Comparison of ENCODE assay signal across 8 cellular contexts in the genomic region with DNA sequence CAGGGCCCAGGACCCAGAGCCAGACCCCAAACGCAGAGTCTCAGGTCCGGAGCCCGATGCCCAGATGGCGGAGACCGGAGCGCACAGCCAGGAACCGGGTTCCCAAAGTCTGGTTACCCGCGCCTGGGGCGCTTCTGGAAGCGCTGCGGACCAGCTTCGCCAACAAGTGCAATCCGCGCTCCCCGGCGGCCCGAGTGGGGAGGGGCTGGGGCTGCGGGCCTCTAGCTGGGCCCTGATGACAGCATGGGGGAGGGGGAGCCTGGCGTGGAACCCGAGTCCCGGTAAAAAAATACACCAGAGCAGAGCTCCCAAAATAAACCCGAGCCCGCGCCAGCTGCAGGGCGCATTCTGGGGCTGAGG.
DNase-seq lines count a peak whose midpoint lies in the region; TF ChIP-seq lines count a peak whose summit lies in the region.

No MANE protein-coding gene starts in this region.

- no peaks in the 10 kb centered on the region for H3K36me3 Mint-ChIP-seq in nephron progenitor cell (ENCODE audit: low read depth)

- H2AFZ ChIP-seq in MM.1S (ENCODE audit: low read length), result peak overlapping the region; percentile 92

- peak overlapping the region; percentile 81 for H3K4me3 Mint-ChIP-seq in nephron progenitor cell

- H3K27ac ChIP-seq in MM.1S (ENCODE audit: low read length) (no peak overlapping the region), RWPE1 (no peak overlapping the region)

- DNase-seq in AG20443 (ENCODE audit: low spot score) (peak; percentile 42), MM.1S (no peak), epithelial cell of esophagus (ENCODE audit: low read depth) (no peak), nephron progenitor cell (peak; percentile 63), NCI-H345 (lab: John Stamatoyannopoulos, UW) (no peak), NCI-H1048 (lab: John Stamatoyannopoulos, UW) (no peak), RWPE1 (ENCODE audit: low spot score) (no peak)
- no peak for DNase-seq in activated CD4-positive, alpha-beta T cell treated with anti-CD3 and anti-CD28 coated beads, Interleukin-2, amount 50 U/mL, for 4 hours

- H3K36me3 ChIP-seq in MM.1S (replicated peaks; ENCODE audit: insufficient read depth, low read length), result no peaks in the 10 kb centered on the region

- no peaks in the 10 kb centered on the region for H4K20me1 ChIP-seq in MM.1S (ENCODE audit: insufficient read depth, low read length)

- H3K9me3 ChIP-seq in MM.1S (replicated peaks; ENCODE audit: insufficient read depth, low read length), result no peaks in the 10 kb centered on the region

- peak overlapping the region; percentile 97 for H3K4me2 ChIP-seq in MM.1S (ENCODE audit: low read depth, low read length)

- H3K9me3 Mint-ChIP-seq in nephron progenitor cell, result no peaks in the 10 kb centered on the region

- H3K27ac Mint-ChIP-seq in nephron progenitor cell, result no peak overlapping the region

- POLR2A ChIA-PET in RWPE1 (lab: Yijun Ruan, JAX; ENCODE audit: low non-redundant PET), result interaction anchor here (0.5 kb wide), 1 partner anchor 56 kb away, joined by 4 read pairs; no protein-coding TSS in a partner anchor

- H3K27me3 ChIP-seq in MM.1S (replicated peaks; ENCODE audit: insufficient read depth, low read length), result 0 out of 2 replicates have a peak, but pooled peaks cover 12% of the 10 kb centered on the region

- H3K9ac ChIP-seq in MM.1S (ENCODE audit: low read length), result peak overlapping the region; percentile 58; the same call in 1 of the 2 replicates

- peaks cover 98% of the 10 kb centered on the region for H3K27me3 Mint-ChIP-seq in nephron progenitor cell (ENCODE audit: low read depth, poor library complexity)

- peaks cover 4% of the 10 kb centered on the region; the same call in 1 of the 2 replicates for H3K4me1 ChIP-seq in MM.1S (ENCODE audit: low read length)

- no peak for TF ChIP-seq CTCF in MM.1S (IDR thresholded peaks at IDR 0.05; ENCODE audit: low read length)
- no peak for TF ChIP-seq CTCF in epithelial cell of esophagus (IDR thresholded peaks at IDR 0.05; ENCODE audit: insufficient read depth, low read depth, low read length, missing control alignments)
- TF ChIP-seq CTCF in nephron progenitor cell (IDR thresholded peaks at IDR 0.05), result no peak
- TF ChIP-seq CTCF in RWPE1 (conservative IDR thresholded peaks at IDR 0.05; ENCODE audit: low read depth), result no peak

- peak overlapping the region; percentile 69 for H3K4me3 ChIP-seq in MM.1S (ENCODE audit: low read length)
- H3K4me3 ChIP-seq in epithelial cell of esophagus (ENCODE audit: low read length), result peak overlapping the region; percentile 24

- peaks cover 9% of the 10 kb centered on the region for H3K4me1 Mint-ChIP-seq in nephron progenitor cell

- no peaks in the 10 kb centered on the region for H3F3A ChIP-seq in MM.1S (ENCODE audit: insufficient read depth, low read length)

- no peaks in the 10 kb centered on the region for H3K9me2 ChIP-seq in MM.1S (replicated peaks; ENCODE audit: insufficient read depth, low read length)

- no peaks in the 10 kb centered on the region for H3K79me2 ChIP-seq in MM.1S (ENCODE audit: low read length)

- CTCF ChIA-PET in RWPE1 (lab: Yijun Ruan, JAX), result interaction anchor here (0.6 to 1.7 kb wide), 3 partner anchors 18 to 129 kb away, joined by 3 to 5 read pairs (median 4); no protein-coding TSS in a partner anchor

Comparison
In these comparisons a context has a peak if more than half of its experiments do, and no peak if none do; other contexts are left out.
1. DNase-seq: peak in AG20443 (single experiment) and nephron progenitor cell (single experiment); none in MM.1S (single experiment), epithelial cell of esophagus (single experiment), NCI-H345 (single experiment), activated CD4-positive, alpha-beta T cell treated with anti-CD3 and anti-CD28 coated beads, Interleukin-2, amount 50 U/mL, for 4 hours (0 of 2), NCI-H1048 (single experiment) and RWPE1 (single experiment).